ENCODE assay signal across 7 cellular contexts in genomic region chr11:130313383-130314183, GRCh38. TPM values are rescaled to one million over a fixed set of nuclear protein-coding genes. Genes with fewer than 3 reads are reported as not detected.
A peak's percentile ranks its signal among the peaks of the same experiment; 100 is the strongest.
DNase-seq lines count a peak whose midpoint lies in the region; TF ChIP-seq lines count a peak whose summit lies in the region.

No MANE protein-coding gene starts in this region.

- CTCF ChIA-PET in HEK293T (lab: Yijun Ruan, JAX) = no interaction called here

- H3K4me3 ChIP-seq in GM08714 (ENCODE audit: low read length) (peak overlapping the region; percentile 79), mesodermal cell (ENCODE audit: extremely low read depth, insufficient read depth, low read length, poor library complexity, severe bottlenecking) (peak overlapping the region; percentile 75)

- POLR2A ChIA-PET in HEK293T (lab: Yijun Ruan, JAX) = no interaction called here

- H3K27ac ChIP-seq in mesodermal cell (ENCODE audit: low read depth, low read length, severe bottlenecking) = peak overlapping the region; percentile 84

- intact Hi-C loops in posterior vena cava (cut with DNase I) = no loop called here

- DNase-seq in NCI-H1105 (lab: John Stamatoyannopoulos, UW) = peak; percentile 33
- peak; percentile 7 for DNase-seq in cerebellum (ENCODE audit: low spot score)
- no peak for DNase-seq in HEK293T (ENCODE audit: extremely low spot score)
- no peak for DNase-seq in posterior vena cava (ENCODE audit: low spot score)
- no peak for DNase-seq in stimulated activated CD4-positive, alpha-beta T cell treated with anti-CD3 and anti-CD28 coated beads, Interleukin-2, amount 100 ng/mL, for 48 hours

- H3K4me1 ChIP-seq in mesodermal cell (ENCODE audit: control insufficient read depth, insufficient read depth, low read length, poor library complexity, severe bottlenecking) = peaks cover 2% of the 10 kb centered on the region

- peaks cover 3% of the 10 kb centered on the region for H3K36me3 ChIP-seq in mesodermal cell (ENCODE audit: control insufficient read depth, insufficient read depth, low read length)

- H3K9me3 ChIP-seq in mesodermal cell (ENCODE audit: control insufficient read depth, low read length) = peaks cover 5% of the 10 kb centered on the region

- WGBS in mesodermal cell (ENCODE audit: insufficient coverage in 2 of 2), 2 experiments = 0 to 1% methylated on average over 7 to 9 of the region's 21 CpGs

TF ChIP-seq in HEK293T, 16 proteins besides CTCF, POLR2A, EP300 and RAD21:
- TF ChIP-seq SUZ12 (IDR thresholded peaks at IDR 0.05) = no peak
- TF ChIP-seq NFRKB (IDR thresholded peaks at IDR 0.05) = no peak
- no peak for TF ChIP-seq ELF4 (IDR thresholded peaks at IDR 0.05)
- TF ChIP-seq TARDBP (IDR thresholded peaks at IDR 0.05) = no peak
- TF ChIP-seq L3MBTL2 (conservative IDR thresholded peaks at IDR 0.05) = no peak
- TF ChIP-seq SP1 (IDR thresholded peaks at IDR 0.05) = no peak
- TF ChIP-seq HDGF (IDR thresholded peaks at IDR 0.05; ENCODE audit: borderline replicate concordance) = no peak
- no peak for TF ChIP-seq FOXK2 (IDR thresholded peaks at IDR 0.05)
- no peak for TF ChIP-seq LEF1 (IDR thresholded peaks at IDR 0.05; ENCODE audit: borderline replicate concordance)
- TF ChIP-seq PKNOX1 (IDR thresholded peaks at IDR 0.05) = no peak
- TF ChIP-seq FOXM1 (IDR thresholded peaks at IDR 0.05; ENCODE audit: borderline replicate concordance) = no peak
- TF ChIP-seq ZNF384 (IDR thresholded peaks at IDR 0.05) = no peak
- no peak for TF ChIP-seq BHLHE40 (IDR thresholded peaks at IDR 0.05; ENCODE audit: borderline replicate concordance)
- no peak for TF ChIP-seq FOXA1 (IDR thresholded peaks at IDR 0.05)
- no peak for TF ChIP-seq CTBP1 (IDR thresholded peaks at IDR 0.05; ENCODE audit: borderline replicate concordance)
- TF ChIP-seq ARNT (IDR thresholded peaks at IDR 0.05) = no peak

RNA-seq across cellular contexts. Expression of gene ZBTB44, which starts 1.1 kb away (rescaled TPM):
- total RNA-seq in cerebellum (66.7 TPM), posterior vena cava (10 to 100 TPM; 24.2 to 30.5 TPM)
- 17.8 TPM for polyA plus RNA-seq in mesodermal cell (2013, experiment 1 of 2)
- 18.6 TPM for polyA plus RNA-seq in mesodermal cell (2013, experiment 2 of 2)

Comparison
In these comparisons a context has a peak if more than half of its experiments do, and no peak if none do; other contexts are left out.
1. DNase-seq: peak in NCI-H1105 (single experiment) and cerebellum (single experiment); none in HEK293T (single experiment), posterior vena cava (single experiment) and stimulated activated CD4-positive, alpha-beta T cell treated with anti-CD3 and anti-CD28 coated beads, Interleukin-2, amount 100 ng/mL, for 48 hours (0 of 2).